In genomic region chr10:133185916-133186315, GRCh38 we compare ENCODE assay signal across 25 cellular contexts. TPM values are rescaled to one million over a fixed set of nuclear protein-coding genes. Genes with fewer than 3 reads are reported as not detected.
"Had no signal": no experiment of that assay in that cellular context is flagged by ENCODE, and none has a peak within 500 bp of the region (broad histone marks: within the 10 kb centered on the region; RNA-seq: fewer than 3 reads in every experiment).

No MANE protein-coding gene starts in this region.

- H3K27ac Mint-ChIP-seq: memory B cell, mesothelial cell of epicardium, natural killer cell, neural progenitor cell had no signal

- H3K27ac ChIP-seq: colonic mucosa, heart left ventricle, left lung, lower lobe of right lung, neural progenitor cell, pancreas, prostate gland had no signal

- H3K9me3 ChIP-seq: colonic mucosa, heart left ventricle, left lung, lower lobe of right lung, pancreas, prostate gland had no signal

- H3K4me2 ChIP-seq: neural progenitor cell had no signal

- DNase-seq: cerebellar nuclear complex; colonic mucosa; dermis blood vessel endothelial cell; foreskin melanocyte; hippocampal formation; kidney glomerular epithelial cell; lower lobe of right lung; natural killer cell; occipital lobe; small intestine; stimulated activated CD4-positive, alpha-beta T cell treated with anti-CD3 and anti-CD28 coated beads, Interleukin-12 subunit alpha, Interleukin-12 subunit beta, amount 100 ng/mL, for 4 hours; stimulated activated naive CD4-positive, alpha-beta T cell treated with Interleukin-2 at 50 U/mL for 16 hours; trophoblast cell had no signal

- H3K36me3 Mint-ChIP-seq: memory B cell, natural killer cell had no signal

- H3K36me3 ChIP-seq: colonic mucosa, heart left ventricle, left lung, lower lobe of right lung, neural progenitor cell, pancreas, prostate gland had no signal

- H3K4me1 ChIP-seq: colonic mucosa, heart left ventricle, left lung, lower lobe of right lung, pancreas, prostate gland had no signal

- H3K4me1 Mint-ChIP-seq: natural killer cell had no signal

- H2AFZ ChIP-seq: neural progenitor cell had no signal

- H3K27me3 ChIP-seq: colonic mucosa, neural progenitor cell had no signal

- H3K9me3 Mint-ChIP-seq: memory B cell, mesothelial cell of epicardium, natural killer cell, neural progenitor cell had no signal

- H3K4me3 ChIP-seq: colonic mucosa, heart left ventricle, left lung, lower lobe of right lung, neural progenitor cell, pancreas, prostate gland had no signal

- H3K4me3 Mint-ChIP-seq: memory B cell, mesothelial cell of epicardium, natural killer cell, neural progenitor cell had no signal

- H3K9ac ChIP-seq: neural progenitor cell had no signal

RNA-seq across cellular contexts. Expression of gene KNDC1, which starts 25.9 kb away (rescaled TPM):
- total RNA-seq: dermis blood vessel endothelial cell, myocyte had no signal

RNA-seq across cellular contexts. Expression of gene UTF1, which starts 44.1 kb away (rescaled TPM):
- total RNA-seq: colonic mucosa, dermis blood vessel endothelial cell, heart left ventricle, left lung, lower lobe of right lung, mesothelial cell of epicardium, mucosa of gallbladder, myocyte, occipital lobe, pancreas, renal cortical epithelial cell, urinary bladder had no signal
- polyA plus RNA-seq: esophagus, heart left ventricle, pancreas, small intestine, urinary bladder had no signal

RNA-seq across cellular contexts. Expression of gene VENTX, which starts 51.7 kb away (rescaled TPM):
- total RNA-seq: dermis blood vessel endothelial cell, occipital lobe, renal cortical epithelial cell, urinary bladder had no signal
